In the genomic region with DNA sequence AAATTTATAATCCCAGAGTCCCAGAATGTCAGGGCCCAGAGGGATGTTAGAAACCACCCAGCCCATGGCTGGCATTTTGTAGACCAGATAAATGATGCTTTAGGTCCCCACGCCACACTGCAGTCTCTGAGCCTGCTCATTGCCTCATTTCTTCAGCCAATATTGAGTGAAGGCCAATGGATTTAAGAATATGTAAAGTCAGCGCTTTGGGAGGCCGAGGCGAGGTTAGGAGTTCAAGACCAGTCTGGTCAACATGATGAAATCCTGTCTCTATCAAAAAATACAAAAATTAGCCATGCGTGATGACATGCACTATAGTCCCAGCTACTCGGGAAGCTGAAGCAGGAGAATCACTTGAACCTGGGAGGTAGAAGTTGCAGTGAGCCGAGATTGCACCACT, we compare ENCODE assay signal across 3 cellular contexts.
TF ChIP-seq lines count a peak whose summit lies in the region.

No MANE protein-coding gene starts in this region.

TF ChIP-seq in HepG2, 621 proteins besides CTCF, POLR2A, EP300 and RAD21:
- TF ChIP-seq ZNF276 (CRISPR knock-in tag; IDR thresholded peaks at IDR 0.05; ENCODE audit: low read depth) (no peak), SIN3B (IDR thresholded peaks at IDR 0.05; ENCODE audit: low read length) (no peak), SNAPC2 (CRISPR knock-in tag; IDR thresholded peaks at IDR 0.05) (no peak), MAFK (conservative IDR thresholded peaks at IDR 0.05 in 1 of 2, IDR thresholded peaks at IDR 0.05 in 1 of 2; ENCODE audit: low read length in 2 of 2) (peak; percentile 44 to 51; a peak in 3 of 4 replicates)

TF ChIP-seq in IMR-90, 13 proteins besides CTCF, POLR2A, EP300 and RAD21:
- TF ChIP-seq, protein P1, sequence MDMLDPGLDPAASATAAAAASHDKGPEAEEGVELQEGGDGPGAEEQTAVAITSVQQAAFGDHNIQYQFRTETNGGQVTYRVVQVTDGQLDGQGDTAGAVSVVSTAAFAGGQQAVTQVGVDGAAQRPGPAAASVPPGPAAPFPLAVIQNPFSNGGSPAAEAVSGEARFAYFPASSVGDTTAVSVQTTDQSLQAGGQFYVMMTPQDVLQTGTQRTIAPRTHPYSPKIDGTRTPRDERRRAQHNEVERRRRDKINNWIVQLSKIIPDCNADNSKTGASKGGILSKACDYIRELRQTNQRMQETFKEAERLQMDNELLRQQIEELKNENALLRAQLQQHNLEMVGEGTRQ (IDR thresholded peaks at IDR 0.05; ENCODE audit: low read depth, low read length), result no peak
- peak; percentile 57; the same call in 1 of the 2 replicates for TF ChIP-seq MAFK (IDR thresholded peaks at IDR 0.05; ENCODE audit: low read depth, low read length)
TF ChIP-seq in IMR-90: peak in this region for 1.

TF ChIP-seq in K562, 482 proteins besides CTCF, POLR2A, EP300 and RAD21:
- TF ChIP-seq CEBPG (CRISPR knock-in tag; IDR thresholded peaks at IDR 0.05) (no peak), CEBPG (tag; conservative IDR thresholded peaks at IDR 0.05 in 1 of 2, IDR thresholded peaks at IDR 0.05 in 1 of 2) (no peak), HDAC3 (IDR thresholded peaks at IDR 0.05; ENCODE audit: borderline replicate concordance, partially characterized antibody) (no peak), SREBF2 (CRISPR knock-in tag; IDR thresholded peaks at IDR 0.05) (no peak), C11orf30 (IDR thresholded peaks at IDR 0.05; ENCODE audit: low read depth) (peak; percentile 39; the same call in 1 of the 2 replicates), ZNF316 (IDR thresholded peaks at IDR 0.05) (peak; percentile 37; the same call in 1 of the 2 replicates), TSC22D4 (tag; IDR thresholded peaks at IDR 0.05) (no peak), DIDO1 (tag; IDR thresholded peaks at IDR 0.05; ENCODE audit: low read depth) (no peak), ADNP (tag; IDR thresholded peaks at IDR 0.05) (no peak), FOS (IDR thresholded peaks at IDR 0.05; ENCODE audit: extremely low read depth, insufficient read length) (no peak), EP400 (IDR thresholded peaks at IDR 0.05) (no peak), MTA1 (IDR thresholded peaks at IDR 0.05; ENCODE audit: borderline replicate concordance) (no peak), ZNF217 (CRISPR knock-in tag; IDR thresholded peaks at IDR 0.05) (no peak), MAFG (tag; conservative IDR thresholded peaks at IDR 0.05) (peak; percentile 19; the same call in 1 of the 2 replicates), TOE1 (IDR thresholded peaks at IDR 0.05; ENCODE audit: borderline replicate concordance) (no peak), TOE1 (CRISPR knock-in tag; IDR thresholded peaks at IDR 0.05; ENCODE audit: borderline replicate concordance, low read depth) (no peak), ZNF766 (CRISPR knock-in tag; conservative IDR thresholded peaks at IDR 0.05) (no peak), CREM (IDR thresholded peaks at IDR 0.05; ENCODE audit: low read depth) (no peak), RBM39 (optimal IDR thresholded peaks at IDR 0.05; ENCODE audit: low read depth, low read length) (no peak), SIX5 (IDR thresholded peaks at IDR 0.05; ENCODE audit: borderline replicate concordance in 1 of 2, insufficient read depth in 1 of 2, low read depth in 1 of 2, low read length in 2 of 2) (no peak), DPF2 (IDR thresholded peaks at IDR 0.05) (no peak), ZNF121 (CRISPR knock-in tag; conservative IDR thresholded peaks at IDR 0.05) (no peak)
- TF ChIP-seq, protein P2, sequence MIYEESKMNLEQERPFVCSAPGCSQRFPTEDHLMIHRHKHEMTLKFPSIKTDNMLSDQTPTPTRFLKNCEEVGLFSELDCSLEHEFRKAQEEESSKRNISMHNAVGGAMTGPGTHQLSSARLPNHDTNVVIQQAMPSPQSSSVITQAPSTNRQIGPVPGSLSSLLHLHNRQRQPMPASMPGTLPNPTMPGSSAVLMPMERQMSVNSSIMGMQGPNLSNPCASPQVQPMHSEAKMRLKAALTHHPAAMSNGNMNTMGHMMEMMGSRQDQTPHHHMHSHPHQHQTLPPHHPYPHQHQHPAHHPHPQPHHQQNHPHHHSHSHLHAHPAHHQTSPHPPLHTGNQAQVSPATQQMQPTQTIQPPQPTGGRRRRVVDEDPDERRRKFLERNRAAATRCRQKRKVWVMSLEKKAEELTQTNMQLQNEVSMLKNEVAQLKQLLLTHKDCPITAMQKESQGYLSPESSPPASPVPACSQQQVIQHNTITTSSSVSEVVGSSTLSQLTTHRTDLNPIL (CRISPR knock-in tag; IDR thresholded peaks at IDR 0.05), result no peak
- TF ChIP-seq, protein P3, sequence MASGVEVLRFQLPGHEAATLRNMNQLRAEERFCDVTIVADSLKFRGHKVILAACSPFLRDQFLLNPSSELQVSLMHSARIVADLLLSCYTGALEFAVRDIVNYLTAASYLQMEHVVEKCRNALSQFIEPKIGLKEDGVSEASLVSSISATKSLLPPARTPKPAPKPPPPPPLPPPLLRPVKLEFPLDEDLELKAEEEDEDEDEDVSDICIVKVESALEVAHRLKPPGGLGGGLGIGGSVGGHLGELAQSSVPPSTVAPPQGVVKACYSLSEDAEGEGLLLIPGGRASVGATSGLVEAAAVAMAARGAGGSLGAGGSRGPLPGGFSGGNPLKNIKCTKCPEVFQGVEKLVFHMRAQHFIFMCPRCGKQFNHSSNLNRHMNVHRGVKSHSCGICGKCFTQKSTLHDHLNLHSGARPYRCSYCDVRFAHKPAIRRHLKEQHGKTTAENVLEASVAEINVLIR (CRISPR knock-in tag; IDR thresholded peaks at IDR 0.05), result no peak
